In the genomic region with DNA sequence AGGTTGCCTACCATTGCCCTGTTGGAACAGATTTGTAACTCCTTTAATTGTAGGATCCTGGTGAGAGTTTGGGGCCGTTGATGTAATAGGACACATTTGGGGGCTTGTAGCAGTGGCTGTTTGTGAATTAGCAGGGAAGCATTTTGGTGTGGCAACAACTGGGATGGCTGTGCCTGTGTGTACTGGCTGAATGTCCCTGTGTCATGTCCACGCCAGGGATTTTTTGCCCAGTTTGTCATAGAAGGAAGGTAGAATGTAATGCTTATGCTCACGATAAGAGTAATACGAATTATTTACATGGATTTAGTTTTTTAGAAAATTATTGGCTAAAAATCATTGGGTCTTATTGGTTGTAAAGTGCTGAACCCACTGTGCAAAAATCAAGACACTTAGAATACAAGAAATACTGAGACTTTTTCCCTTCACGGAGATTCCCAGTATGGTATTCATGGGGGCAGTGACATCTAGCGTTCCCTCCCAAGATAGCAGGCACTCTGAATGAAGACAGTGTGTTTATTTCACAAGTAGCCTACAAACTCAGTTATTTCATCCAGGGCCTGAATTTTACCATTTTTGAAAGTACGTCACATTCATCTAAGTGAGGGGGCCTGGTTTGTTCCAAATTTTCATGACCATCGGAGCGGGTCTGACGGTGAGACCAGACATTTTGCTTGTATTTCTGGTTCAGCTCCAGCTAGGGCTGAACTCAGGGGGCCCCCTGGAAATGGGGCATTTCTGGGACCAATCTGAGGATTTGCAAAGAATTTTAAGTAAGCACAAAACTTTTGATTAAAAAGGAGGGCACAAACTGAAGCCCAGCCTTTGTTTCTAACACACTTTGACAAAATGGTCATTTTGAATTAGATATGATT, we compare ENCODE assay signal across 8 cellular contexts.
DNase-seq lines count a peak whose midpoint lies in the region; ATAC-seq and TF ChIP-seq lines count a peak whose summit lies in the region.

No MANE protein-coding gene starts in this region.

- intact Hi-C loops in activated CD4-positive, alpha-beta T cell treated with anti-CD3 and anti-CD28 coated beads for 36 hours (cut with DNase I, micrococcal nuclease): loop anchor here (2.0 to 10.0 kb wide), 5 partner anchors 304 to 604 kb away; no protein-coding TSS in a partner anchor

- POLR2A ChIA-PET in activated CD4-positive, alpha-beta T cell treated with anti-CD3 and anti-CD28 coated beads for 36 hours (lab: Charles Lee): no interaction called here

- ATAC-seq in activated CD4-positive, alpha-beta T cell treated with anti-CD3 and anti-CD28 coated beads for 36 hours: peak; percentile 36
- ATAC-seq in HG03354 (IDR thresholded peaks at IDR 0.05; ENCODE audit: poor library complexity, severe bottlenecking, unreplicated experiment): peak; percentile 81
- ATAC-seq in GM19467 (IDR thresholded peaks at IDR 0.05; ENCODE audit: unreplicated experiment): no peak

- no peak overlapping the region for H3K4me3 Mint-ChIP-seq in activated CD4-positive, alpha-beta T cell treated with anti-CD3 and anti-CD28 coated beads for 36 hours

- CTCF ChIA-PET in activated CD4-positive, alpha-beta T cell treated with anti-CD3 and anti-CD28 coated beads for 36 hours (lab: Charles Lee): interaction anchor here (0.5 kb wide), 1 partner anchor 11 kb away, joined by 3 read pairs; no protein-coding TSS in a partner anchor

- H3K36me3 Mint-ChIP-seq in activated CD4-positive, alpha-beta T cell treated with anti-CD3 and anti-CD28 coated beads for 36 hours (ENCODE audit: low read depth): no peaks in the 10 kb centered on the region

- no peak overlapping the region for H3K4me3 ChIP-seq in fibroblast of pulmonary artery (replicated peaks; ENCODE audit: low read depth, low read length)

- TF ChIP-seq CTCF in fibroblast of pulmonary artery (IDR thresholded peaks at IDR 0.05; ENCODE audit: low read length, missing control alignments): peak; percentile 95

- peaks cover 2% of the 10 kb centered on the region for H3K27me3 Mint-ChIP-seq in activated CD4-positive, alpha-beta T cell treated with anti-CD3 and anti-CD28 coated beads for 36 hours

- H3K4me1 Mint-ChIP-seq in activated CD4-positive, alpha-beta T cell treated with anti-CD3 and anti-CD28 coated beads for 36 hours: no peaks in the 10 kb centered on the region

- H3K9me3 Mint-ChIP-seq in activated CD4-positive, alpha-beta T cell treated with anti-CD3 and anti-CD28 coated beads for 36 hours (ENCODE audit: low read depth): no peaks in the 10 kb centered on the region

- DNase-seq in activated CD4-positive, alpha-beta T cell treated with anti-CD3 and anti-CD28 coated beads for 36 hours: peak; percentile 45
- no peak for DNase-seq in activated CD4-positive, alpha-beta T cell treated with anti-CD3 and anti-CD28 coated beads for 1 hour
- DNase-seq in SW480 (ENCODE audit: low spot score): peak; percentile 44
- DNase-seq in fibroblast of pulmonary artery (ENCODE audit: low read depth): peak; percentile 79
- peak in 34 of 56 donors; percentile 2 to 73 (median 21) for DNase-seq in nucleus accumbens (lab: John Stamatoyannopoulos, UW)
- no peak for DNase-seq in GM19238 (ENCODE audit: insufficient read length, low spot score)

- H3K27ac Mint-ChIP-seq in activated CD4-positive, alpha-beta T cell treated with anti-CD3 and anti-CD28 coated beads for 36 hours: no peak overlapping the region

Comparison
In these comparisons a context has a peak if more than half of its experiments do, and no peak if none do; other contexts are left out.
1. DNase-seq: peak in activated CD4-positive, alpha-beta T cell treated with anti-CD3 and anti-CD28 coated beads for 36 hours (single experiment), SW480 (single experiment), fibroblast of pulmonary artery (single experiment) and nucleus accumbens (34 of 56); none in activated CD4-positive, alpha-beta T cell treated with anti-CD3 and anti-CD28 coated beads for 1 hour (single experiment) and GM19238 (single experiment).